ENCODE assay signal across 18 cellular contexts in the genomic region with DNA sequence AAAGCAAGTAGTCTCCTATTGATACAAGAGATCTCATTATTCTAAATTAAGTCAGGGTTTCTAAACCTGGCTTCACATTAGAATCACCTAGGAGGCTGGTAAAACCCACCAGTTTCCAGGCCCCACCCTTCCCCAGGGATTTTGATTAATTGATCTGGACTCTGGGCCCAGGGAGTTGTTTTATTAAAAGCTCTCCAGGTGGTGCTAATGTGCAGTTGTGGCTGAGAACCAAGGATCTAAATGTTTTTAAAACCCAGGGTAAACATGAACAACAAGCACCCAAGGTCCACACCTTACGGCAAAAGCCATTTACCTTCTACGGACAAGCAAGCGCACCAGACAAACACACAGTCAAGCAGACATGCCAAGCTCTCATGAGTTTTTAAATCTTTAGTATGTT.
DNase-seq lines count a peak whose midpoint lies in the region; ATAC-seq, FAIRE-seq and TF ChIP-seq lines count a peak whose summit lies in the region.
"Had no signal": no experiment of that assay in that cellular context is flagged by ENCODE, and none has a peak within 500 bp of the region (broad histone marks: within the 10 kb centered on the region; RNA-seq: fewer than 3 reads in every experiment).

No MANE protein-coding gene starts in this region.

- H3K4me2 ChIP-seq in HepG2 (ENCODE audit: low read depth, low read length) (no peak overlapping the region), OCI-LY7 (ENCODE audit: low read length) (no peak overlapping the region)

- no peak for FAIRE-seq in HepG2 (lab: Jason Lieb, UNC)
- no peak for FAIRE-seq in D721Med (lab: Jason Lieb, UNC)
- FAIRE-seq: colon, HTR-8/SVneo had no signal

- no peaks in the 10 kb centered on the region for H3K4me1 Mint-ChIP-seq in activated CD4-positive, alpha-beta memory T cell treated with anti-CD3 and anti-CD28 coated beads for 36 hours (ENCODE audit: low read depth)
- H3K4me1 Mint-ChIP-seq: naive B cell had no signal

- H3K4me3 ChIP-seq in liver (ENCODE audit: low read depth in 1 of 3, low read length in 3 of 3) (peak overlapping the region in 2 of 3 donors; percentile 3 to 24), HepG2 (replicated peaks in 1 of 3; ENCODE audit: insufficient read depth in 1 of 3, low read depth in 2 of 3, low read length in 3 of 3) (no peak overlapping the region), OCI-LY7 (ENCODE audit: low read depth, low read length, poor library complexity, severe bottlenecking) (no peak overlapping the region)
- H3K4me3 ChIP-seq: testis had no signal

- no peaks in the 10 kb centered on the region for H3K27me3 Mint-ChIP-seq in activated CD4-positive, alpha-beta memory T cell treated with anti-CD3 and anti-CD28 coated beads for 36 hours
- H3K27me3 Mint-ChIP-seq: naive B cell had no signal

- DNase-seq in HepG2 (ENCODE audit: low spot score) (no peak), OCI-LY7 (ENCODE audit: low spot score) (no peak), left colon (no peak), OCI-M2 (lab: John Stamatoyannopoulos, UW; ENCODE audit: unreplicated experiment) (no peak), D721Med (ENCODE audit: insufficient read length, low spot score) (no peak)
- no peak for DNase-seq in activated CD4-positive, alpha-beta memory T cell treated with anti-CD3 and anti-CD28 coated beads for 36 hours
- DNase-seq: activated effector memory CD4-positive, alpha-beta T cell treated with anti-CD3 and anti-CD28 coated beads, Interleukin-2, amount 50 U/mL, for 16 hours; head of caudate nucleus; kidney glomerular epithelial cell; naive B cell; NCI-H345; retina; stimulated activated CD4-positive, alpha-beta T cell treated with anti-CD3 and anti-CD28 coated beads, Interleukin-1b, Interleukin-23, amount 100 ng/mL, for 48 hours; testis had no signal

- no peaks in the 10 kb centered on the region for H3K9me3 Mint-ChIP-seq in activated CD4-positive, alpha-beta memory T cell treated with anti-CD3 and anti-CD28 coated beads for 36 hours
- H3K9me3 Mint-ChIP-seq: naive B cell had no signal

- BruUV-seq in HepG2 (replicated peaks; lab: Mats Ljungman, UMichigan) (no TSS peak), OCI-LY7 (replicated peaks; lab: Mats Ljungman, UMichigan) (no TSS peak)

- CTCF ChIA-PET in HepG2 (lab: Yijun Ruan, JAX; ENCODE audit: low intra/inter-chr PET ratio, low total read pairs) = no interaction called here
- CTCF ChIA-PET in OCI-LY7 (lab: Charles Lee; ENCODE audit: unreplicated experiment) = no interaction called here
- CTCF ChIA-PET in activated CD4-positive, alpha-beta memory T cell treated with anti-CD3 and anti-CD28 coated beads for 36 hours (lab: Charles Lee) = no interaction called here

- intact Hi-C loops in HepG2 (cut with micrococcal nuclease; ENCODE audit: unreplicated experiment) = no loop called here
- intact Hi-C loops in OCI-LY7 (cut with micrococcal nuclease; ENCODE audit: unreplicated experiment) = no loop called here
- intact Hi-C loops in left colon (cut with DNase I, micrococcal nuclease) = no loop called here
- intact Hi-C loops in activated CD4-positive, alpha-beta memory T cell treated with anti-CD3 and anti-CD28 coated beads for 36 hours (cut with micrococcal nuclease) = no loop called here

- H3K27ac Mint-ChIP-seq in activated CD4-positive, alpha-beta memory T cell treated with anti-CD3 and anti-CD28 coated beads for 36 hours = no peak overlapping the region

- H3K4me1 ChIP-seq in liver (ENCODE audit: control insufficient read depth in 4 of 4, insufficient read depth in 4 of 4, low read length in 3 of 4) = peaks cover 0 to 13% (median 10%) of the 10 kb centered on the region in 4 donors
- no peaks in the 10 kb centered on the region for H3K4me1 ChIP-seq in HepG2 (ENCODE audit: insufficient read depth, low read length)
- no peaks in the 10 kb centered on the region for H3K4me1 ChIP-seq in OCI-LY7 (ENCODE audit: insufficient read depth, low read length, poor library complexity, severe bottlenecking)
- H3K4me1 ChIP-seq: testis had no signal

- H3K27ac ChIP-seq in liver (ENCODE audit: low read depth in 1 of 2, low read length in 2 of 2) (peak overlapping the region; percentile 22 to 57), HepG2 (ENCODE audit: extremely low read length, insufficient read depth, low read length) (no peak overlapping the region), OCI-LY7 (ENCODE audit: low read depth, low read length, poor library complexity, severe bottlenecking) (no peak overlapping the region)
- H3K27ac ChIP-seq: testis had no signal

- H2AFZ ChIP-seq in HepG2 (ENCODE audit: low read length) = no peak overlapping the region
- no peak overlapping the region for H2AFZ ChIP-seq in OCI-LY7 (ENCODE audit: low read length)

- H3K9ac ChIP-seq in liver (ENCODE audit: low read depth in 1 of 2, low read length in 2 of 2) = peak overlapping the region in 1 of 2 donors; percentile 43
- H3K9ac ChIP-seq in HepG2 (ENCODE audit: insufficient read depth, low read depth, low read length) = no peak overlapping the region

- TF ChIP-seq EP300 in HepG2 (IDR thresholded peaks at IDR 0.05; ENCODE audit: low read depth in 2 of 2, low read length in 2 of 2) = no peak
- no peak for TF ChIP-seq EP300 in HepG2 (CRISPR knock-in tag; IDR thresholded peaks at IDR 0.05; ENCODE audit: borderline replicate concordance)

- POLR2A ChIA-PET in HepG2 (lab: Yijun Ruan, JAX) = no interaction called here
- POLR2A ChIA-PET in OCI-LY7 (lab: Charles Lee) = no interaction called here
- POLR2A ChIA-PET in activated CD4-positive, alpha-beta memory T cell treated with anti-CD3 and anti-CD28 coated beads for 36 hours (lab: Charles Lee) = no interaction called here

- H3K36me3 ChIP-seq in liver (ENCODE audit: control insufficient read depth in 4 of 4, insufficient read depth in 3 of 4, low read depth in 1 of 4, low read length in 3 of 4) (peaks cover 0 to 4% (median 0%) of the 10 kb centered on the region in 4 donors), HepG2 (replicated peaks in 1 of 2; ENCODE audit: control insufficient read depth in 1 of 2, insufficient read depth in 2 of 2, low read length in 2 of 2) (no peaks in the 10 kb centered on the region), OCI-LY7 (ENCODE audit: insufficient read depth, low read length) (no peaks in the 10 kb centered on the region)

- TF ChIP-seq CTCF in liver (IDR thresholded peaks at IDR 0.05; ENCODE audit: low read depth, low read length, missing input control) (peak; percentile 42), HepG2 (CRISPR knock-in tag; IDR thresholded peaks at IDR 0.05) (no peak), OCI-LY7 (conservative IDR thresholded peaks at IDR 0.05; ENCODE audit: low read length) (0 out of 2 replicates have a peak, but pooled peaks have one; percentile 12), D721Med (IDR thresholded peaks at IDR 0.05; ENCODE audit: insufficient read depth, missing control alignments) (no peak)

- no peaks in the 10 kb centered on the region for H3K36me3 Mint-ChIP-seq in activated CD4-positive, alpha-beta memory T cell treated with anti-CD3 and anti-CD28 coated beads for 36 hours

- no peak for TF ChIP-seq POLR2A in HepG2 (IDR thresholded peaks at IDR 0.05; ENCODE audit: insufficient read depth in 1 of 2, low read depth in 2 of 2, low read length in 2 of 2)

- ATAC-seq in HepG2 (no peak; the same call in 2 of the 3 replicates), left colon (peak; percentile 37), HG03135 (IDR thresholded peaks at IDR 0.05; ENCODE audit: unreplicated experiment) (no peak)

- TF ChIP-seq RAD21 in liver (IDR thresholded peaks at IDR 0.05) = peak; percentile 73 to 77
- TF ChIP-seq RAD21 in HepG2 (CRISPR knock-in tag; IDR thresholded peaks at IDR 0.05) = no peak

- in situ Hi-C loops in HepG2 (cut with HindIII; ENCODE audit: extremely low pct_ligation_motif_present, low pct_unique_long_range_greater_than_20kb) = no loop called here

- no peak overlapping the region for H3K4me3 Mint-ChIP-seq in activated CD4-positive, alpha-beta memory T cell treated with anti-CD3 and anti-CD28 coated beads for 36 hours
- H3K4me3 Mint-ChIP-seq: naive B cell had no signal

- H3K27me3 ChIP-seq in liver (ENCODE audit: control insufficient read depth in 4 of 4, insufficient read depth in 4 of 4, low read length in 3 of 4) (no peaks in the 10 kb centered on the region), HepG2 (ENCODE audit: control insufficient read depth in 1 of 2, insufficient read depth in 2 of 2, low read length in 2 of 2) (no peaks in the 10 kb centered on the region)
- H3K27me3 ChIP-seq: testis had no signal

- no peaks in the 10 kb centered on the region for H3K9me2 ChIP-seq in OCI-LY7 (ENCODE audit: insufficient read depth, low read length)

- H3K79me2 ChIP-seq in HepG2 (ENCODE audit: insufficient read depth, low read length) (no peaks in the 10 kb centered on the region), OCI-LY7 (ENCODE audit: insufficient read depth, low read depth, low read length) (no peaks in the 10 kb centered on the region)

- WGBS in liver = 49% methylated on average over 3 of the region's 3 CpGs
- 97% methylated on average over 3 of the region's 3 CpGs for WGBS in HepG2 (ENCODE audit: low lambda C conversion rate)

- no peaks in the 10 kb centered on the region for H4K20me1 ChIP-seq in HepG2 (ENCODE audit: insufficient read depth, low read length)
- no peaks in the 10 kb centered on the region for H4K20me1 ChIP-seq in OCI-LY7 (ENCODE audit: insufficient read depth, low read length)

- no peaks in the 10 kb centered on the region for H3K9me3 ChIP-seq in liver (ENCODE audit: control insufficient read depth in 4 of 4, low read length in 3 of 4)
- no peaks in the 10 kb centered on the region for H3K9me3 ChIP-seq in HepG2 (ENCODE audit: low read length)
- no peaks in the 10 kb centered on the region for H3K9me3 ChIP-seq in OCI-LY7 (ENCODE audit: low read length)
- H3K9me3 ChIP-seq: testis had no signal

TF ChIP-seq in liver, 16 proteins besides CTCF, POLR2A, EP300 and RAD21:
- TF ChIP-seq FOXA2 (IDR thresholded peaks at IDR 0.05) = peak; percentile 41
- peak; percentile 35 for TF ChIP-seq HNF4G (IDR thresholded peaks at IDR 0.05)
- TF ChIP-seq, protein P1, sequence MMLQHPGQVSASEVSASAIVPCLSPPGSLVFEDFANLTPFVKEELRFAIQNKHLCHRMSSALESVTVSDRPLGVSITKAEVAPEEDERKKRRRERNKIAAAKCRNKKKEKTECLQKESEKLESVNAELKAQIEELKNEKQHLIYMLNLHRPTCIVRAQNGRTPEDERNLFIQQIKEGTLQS (IDR thresholded peaks at IDR 0.05) = no peak
- TF ChIP-seq SP1 (IDR thresholded peaks at IDR 0.05) = peak; percentile 36
- peak; percentile 47 to 64 for TF ChIP-seq HNF4A (conservative IDR thresholded peaks at IDR 0.05)
TF ChIP-seq in liver: peak in this region for 4.

TF ChIP-seq in HepG2, 621 proteins besides CTCF, POLR2A, EP300 and RAD21:
- TF ChIP-seq ZNF260 (CRISPR knock-in tag; IDR thresholded peaks at IDR 0.05; ENCODE audit: borderline replicate concordance, low read depth) = no peak

Comparison
In these comparisons a context has a peak if more than half of its experiments do, and no peak if none do; other contexts are left out.
1. H3K27ac ChIP-seq: peak in liver (2 of 2); none in HepG2 (single experiment) and OCI-LY7 (single experiment).
2. H3K4me3 ChIP-seq: peak in liver (2 of 3); none in HepG2 (0 of 3) and OCI-LY7 (single experiment).
3. CTCF ChIP-seq: peak in liver (single experiment) and OCI-LY7 (single experiment); none in HepG2 (single experiment) and D721Med (single experiment).